Comparison of ENCODE assay signal across 11 cellular contexts in genomic region chr10:30818010-30818660, GRCh38.
DNase-seq lines count a peak whose midpoint lies in the region; ATAC-seq and TF ChIP-seq lines count a peak whose summit lies in the region.
"Had no signal": no experiment of that assay in that cellular context is flagged by ENCODE, and none has a peak within 500 bp of the region (broad histone marks: within the 10 kb centered on the region; RNA-seq: fewer than 3 reads in every experiment).

No MANE protein-coding gene starts in this region.

- H3K9ac ChIP-seq in liver (ENCODE audit: low read depth in 1 of 2, low read length in 2 of 2): no peak overlapping the region

- H3K9me3 ChIP-seq in liver (ENCODE audit: control insufficient read depth in 4 of 4, low read length in 3 of 4) (no peaks in the 10 kb centered on the region), upper lobe of right lung (no peaks in the 10 kb centered on the region)

- intact Hi-C loops in upper lobe of right lung (cut with DNase I): no loop called here

- H3K4me1 ChIP-seq in liver (ENCODE audit: control insufficient read depth in 4 of 4, insufficient read depth in 4 of 4, low read length in 3 of 4): peaks cover 0 to 5% (median 0%) of the 10 kb centered on the region in 4 donors
- H3K4me1 ChIP-seq in upper lobe of right lung: peaks cover 21% of the 10 kb centered on the region

- TF ChIP-seq RAD21 in liver (IDR thresholded peaks at IDR 0.05): no peak

- H3K36me3 ChIP-seq in liver (ENCODE audit: control insufficient read depth in 4 of 4, insufficient read depth in 3 of 4, low read depth in 1 of 4, low read length in 3 of 4) (no peaks in the 10 kb centered on the region), upper lobe of right lung (no peaks in the 10 kb centered on the region)

- TF ChIP-seq CTCF in cardiac fibroblast (IDR thresholded peaks at IDR 0.05; ENCODE audit: low read depth, low read length): no peak
- TF ChIP-seq CTCF in liver (IDR thresholded peaks at IDR 0.05; ENCODE audit: low read depth, low read length, missing input control): no peak
- no peak for TF ChIP-seq CTCF in upper lobe of right lung (IDR thresholded peaks at IDR 0.05)

- 58% methylated on average over 12 of the region's 12 CpGs for WGBS in liver

- peak overlapping the region in 1 of 2 donors; percentile 56 for H3K27ac ChIP-seq in liver (ENCODE audit: low read depth in 1 of 2, low read length in 2 of 2)
- H3K27ac ChIP-seq in upper lobe of right lung: no peak overlapping the region
- H3K27ac ChIP-seq: epithelial cell of prostate had no signal

- DNase-seq in NCI-H2029 (lab: John Stamatoyannopoulos, UW) (peak; percentile 32), NCI-H2029 treated with DMSO at 0.1 percent for 48 hours (lab: John Stamatoyannopoulos, UW) (no peak), cardiac fibroblast (ENCODE audit: low read depth in 2 of 2) (peak; percentile 76 to 93), upper lobe of right lung (no peak), GOT3 (lab: John Stamatoyannopoulos, UW) (no peak)
- DNase-seq in activated naive CD4-positive, alpha-beta T cell (lab: John Stamatoyannopoulos, UW): no peak
- DNase-seq: 8988T; activated CD8-positive, alpha-beta memory T cell treated with anti-CD3 and anti-CD28 coated beads, Interleukin-2, amount 10 ng/mL, durations not matched to agents 7 days and 5 days had no signal

- no peak overlapping the region for H3K4me3 ChIP-seq in cardiac fibroblast (replicated peaks in 1 of 2; ENCODE audit: low read depth in 2 of 2, low read length in 2 of 2)
- H3K4me3 ChIP-seq in liver (ENCODE audit: low read depth in 1 of 3, low read length in 3 of 3): no peak overlapping the region
- H3K4me3 ChIP-seq in upper lobe of right lung: no peak overlapping the region

- ATAC-seq in upper lobe of right lung: peak; percentile 55
- no peak for ATAC-seq in HG02852 (IDR thresholded peaks at IDR 0.05; ENCODE audit: unreplicated experiment)
- ATAC-seq: activated CD8-positive, alpha-beta memory T cell treated with anti-CD3 and anti-CD28 coated beads, Interleukin-2, amount 10 ng/mL, durations not matched to agents 7 days and 5 days had no signal

- no peaks in the 10 kb centered on the region for H3K27me3 ChIP-seq in liver (ENCODE audit: control insufficient read depth in 4 of 4, insufficient read depth in 4 of 4, low read length in 3 of 4)
- H3K27me3 ChIP-seq in upper lobe of right lung: no peaks in the 10 kb centered on the region

TF ChIP-seq in liver, 16 proteins besides CTCF, POLR2A, EP300 and RAD21:
- peak; percentile 12 for TF ChIP-seq SP1 (IDR thresholded peaks at IDR 0.05)
- TF ChIP-seq JUND (IDR thresholded peaks at IDR 0.05): no peak
- TF ChIP-seq YY1 (IDR thresholded peaks at IDR 0.05): no peak
- peak in 1 of 2 donors; percentile 4 for TF ChIP-seq RXRA (IDR thresholded peaks at IDR 0.05)
- no peak for TF ChIP-seq ATF3 (IDR thresholded peaks at IDR 0.05)
- TF ChIP-seq FOXA2 (IDR thresholded peaks at IDR 0.05): no peak
- no peak for TF ChIP-seq EGR1 (IDR thresholded peaks at IDR 0.05; ENCODE audit: low read depth in 2 of 2)
- TF ChIP-seq ZBTB33 (IDR thresholded peaks at IDR 0.05): no peak
- TF ChIP-seq HNF4G (IDR thresholded peaks at IDR 0.05): no peak
- no peak for TF ChIP-seq REST (IDR thresholded peaks at IDR 0.05)
- no peak for TF ChIP-seq GABPA (IDR thresholded peaks at IDR 0.05 in 1 of 2, conservative IDR thresholded peaks at IDR 0.05 in 1 of 2)
- no peak for TF ChIP-seq MAX (IDR thresholded peaks at IDR 0.05)
- no peak for TF ChIP-seq TAF1 (conservative IDR thresholded peaks at IDR 0.05)
- peak; percentile 96 for TF ChIP-seq NR2F2 (IDR thresholded peaks at IDR 0.05)
- no peak for TF ChIP-seq FOXA1 (IDR thresholded peaks at IDR 0.05)
- no peak for TF ChIP-seq HNF4A (conservative IDR thresholded peaks at IDR 0.05)

Comparison
In these comparisons a context has a peak if more than half of its experiments do, and no peak if none do; other contexts are left out.
1. DNase-seq: peak in NCI-H2029 (single experiment) and cardiac fibroblast (2 of 2); none in NCI-H2029 treated with DMSO at 0.1 percent for 48 hours (single experiment), upper lobe of right lung (single experiment), activated naive CD4-positive, alpha-beta T cell (0 of 4) and GOT3 (single experiment).